In the genomic region with DNA sequence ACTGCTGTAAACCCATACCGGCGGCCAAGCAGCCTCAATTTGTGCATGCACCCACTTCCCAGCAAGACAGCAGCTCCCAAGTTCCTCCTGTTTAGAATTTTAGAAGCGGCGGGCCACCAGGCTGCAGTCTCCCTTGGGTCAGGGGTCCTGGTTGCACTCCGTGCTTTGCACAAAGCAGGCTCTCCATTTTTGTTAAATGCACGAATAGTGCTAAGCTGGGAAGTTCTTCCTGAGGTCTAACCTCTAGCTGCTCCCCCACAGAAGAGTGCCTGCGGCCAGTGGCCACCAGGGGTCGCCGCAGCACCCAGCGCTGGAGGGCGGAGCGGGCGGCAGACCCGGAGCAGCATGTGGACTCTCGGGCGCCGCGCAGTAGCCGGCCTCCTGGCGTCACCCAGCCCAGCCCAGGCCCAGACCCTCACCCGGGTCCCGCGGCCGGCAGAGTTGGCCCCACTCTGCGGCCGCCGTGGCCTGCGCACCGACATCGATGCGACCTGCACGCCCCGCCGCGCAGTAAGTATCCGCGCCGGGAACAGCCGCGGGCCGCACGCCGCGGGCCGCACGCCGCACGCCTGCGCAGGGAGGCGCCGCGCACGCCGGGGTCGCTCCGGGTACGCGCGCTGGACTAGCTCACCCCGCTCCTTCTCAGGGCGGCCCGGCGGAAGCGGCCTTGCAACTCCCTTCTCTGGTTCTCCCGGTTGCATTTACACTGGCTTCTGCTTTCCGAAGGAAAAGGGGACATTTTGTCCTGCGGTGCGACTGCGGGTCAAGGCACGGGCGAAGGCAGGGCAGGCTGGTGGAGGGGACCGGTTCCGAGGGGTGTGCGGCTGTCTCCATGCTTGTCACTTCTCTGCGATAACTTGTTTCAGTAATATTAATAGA, we compare ENCODE assay signal across 1 cellular context.
A peak's percentile ranks its signal among the peaks of the same experiment; 100 is the strongest.
TF ChIP-seq lines count a peak whose summit lies in the region.

A gene (plus strand): TSS at position 315 of the 879 bp plus-strand sequence. CDS start 31 bp downstream, at position 346.

TF ChIP-seq in K562, 482 proteins besides CTCF, POLR2A, EP300 and RAD21 (continued from another document and continues in another):
- TF ChIP-seq ATF1 (CRISPR knock-in tag; IDR thresholded peaks at IDR 0.05) (no peak), ATF1 (tag; IDR thresholded peaks at IDR 0.05) (peak; percentile 63), CAMTA2 (CRISPR knock-in tag; conservative IDR thresholded peaks at IDR 0.05) (no peak), KAT7 (CRISPR knock-in tag; IDR thresholded peaks at IDR 0.05; ENCODE audit: borderline replicate concordance) (0 out of 2 replicates have a peak, but pooled peaks have one; percentile 44), SMARCB1 (IDR thresholded peaks at IDR 0.05; ENCODE audit: insufficient read length, low read depth) (no peak), SMAD1 (IDR thresholded peaks at IDR 0.05; ENCODE audit: low read depth, low read length, partially characterized antibody) (no peak), CC2D1A (IDR thresholded peaks at IDR 0.05) (peak; percentile 47; the same call in 1 of the 2 replicates), SMAD4 (CRISPR knock-in tag; conservative IDR thresholded peaks at IDR 0.05) (peak; percentile 34; the same call in 1 of the 2 replicates), CREB1 (IDR thresholded peaks at IDR 0.05) (no peak), CREB1 (CRISPR knock-in tag; IDR thresholded peaks at IDR 0.05) (0 out of 2 replicates have a peak, but pooled peaks have one; percentile 30), MEIS2 (IDR thresholded peaks at IDR 0.05; ENCODE audit: partially characterized antibody) (peak; percentile 60), RBM25 (IDR thresholded peaks at IDR 0.05; ENCODE audit: low read depth, low read length, severe bottlenecking) (peak; percentile 95), TBP (optimal IDR thresholded peaks at IDR 0.05; ENCODE audit: low read depth, low read length) (peak; percentile 42), NFIX (CRISPR knock-in tag; IDR thresholded peaks at IDR 0.05; ENCODE audit: low read depth) (no peak), RBFOX2 (IDR thresholded peaks at IDR 0.05; ENCODE audit: low read depth, low read length) (peak; percentile 88), ATF7 (IDR thresholded peaks at IDR 0.05) (peak; percentile 56), MTA3 (IDR thresholded peaks at IDR 0.05; ENCODE audit: borderline replicate concordance) (0 out of 2 replicates have a peak, but pooled peaks have one; percentile 45), PHF20 (IDR thresholded peaks at IDR 0.05; ENCODE audit: partially characterized antibody) (peak; percentile 54), KDM5B (IDR thresholded peaks at IDR 0.05; ENCODE audit: insufficient replicate concordance, low read depth, low read length) (peak; percentile 52), HDAC2 (IDR thresholded peaks at IDR 0.05) (peak; percentile 95), RBBP5 (IDR thresholded peaks at IDR 0.05; ENCODE audit: borderline replicate concordance, insufficient read depth, low read length, poor library complexity, severe bottlenecking) (peak; percentile 74), NEUROD1 (IDR thresholded peaks at IDR 0.05; ENCODE audit: borderline replicate concordance, low read depth, low read length, partially characterized antibody) (peak; percentile 38), KDM1A (IDR thresholded peaks at IDR 0.05) (peak; percentile 90 to 95), L3MBTL2 (IDR thresholded peaks at IDR 0.05) (peak; percentile 86), SP1 (CRISPR knock-in tag; IDR thresholded peaks at IDR 0.05) (0 out of 2 replicates have a peak, but pooled peaks have one; percentile 44), NR2C2 (CRISPR knock-in tag; IDR thresholded peaks at IDR 0.05) (no peak), NR2C2 (tag; IDR thresholded peaks at IDR 0.05) (peak; percentile 66; the same call in 1 of the 2 replicates), TBL1XR1 (IDR thresholded peaks at IDR 0.05; ENCODE audit: low read length in 2 of 2) (no peak), ZNF584 (CRISPR knock-in tag; IDR thresholded peaks at IDR 0.05; ENCODE audit: low read depth) (0 out of 2 replicates have a peak, but pooled peaks have one; percentile 57), PHTF2 (CRISPR knock-in tag; IDR thresholded peaks at IDR 0.05) (no peak), HDAC1 (IDR thresholded peaks at IDR 0.05) (peak in 1 of 2 experiments; percentile 63; a peak in 2 of 4 replicates), CTBP1 (IDR thresholded peaks at IDR 0.05; ENCODE audit: borderline replicate concordance) (peak; percentile 97), ZNF274 (IDR thresholded peaks at IDR 0.05; ENCODE audit: borderline replicate concordance, low read depth, low read length) (no peak), ZNF444 (CRISPR knock-in tag; IDR thresholded peaks at IDR 0.05) (no peak), HDAC6 (IDR thresholded peaks at IDR 0.05; ENCODE audit: low read depth, low read length) (no peak), CBX5 (IDR thresholded peaks at IDR 0.05; ENCODE audit: borderline replicate concordance, low read depth) (0 out of 2 replicates have a peak, but pooled peaks have one; percentile 8)
- TF ChIP-seq, protein P1, sequence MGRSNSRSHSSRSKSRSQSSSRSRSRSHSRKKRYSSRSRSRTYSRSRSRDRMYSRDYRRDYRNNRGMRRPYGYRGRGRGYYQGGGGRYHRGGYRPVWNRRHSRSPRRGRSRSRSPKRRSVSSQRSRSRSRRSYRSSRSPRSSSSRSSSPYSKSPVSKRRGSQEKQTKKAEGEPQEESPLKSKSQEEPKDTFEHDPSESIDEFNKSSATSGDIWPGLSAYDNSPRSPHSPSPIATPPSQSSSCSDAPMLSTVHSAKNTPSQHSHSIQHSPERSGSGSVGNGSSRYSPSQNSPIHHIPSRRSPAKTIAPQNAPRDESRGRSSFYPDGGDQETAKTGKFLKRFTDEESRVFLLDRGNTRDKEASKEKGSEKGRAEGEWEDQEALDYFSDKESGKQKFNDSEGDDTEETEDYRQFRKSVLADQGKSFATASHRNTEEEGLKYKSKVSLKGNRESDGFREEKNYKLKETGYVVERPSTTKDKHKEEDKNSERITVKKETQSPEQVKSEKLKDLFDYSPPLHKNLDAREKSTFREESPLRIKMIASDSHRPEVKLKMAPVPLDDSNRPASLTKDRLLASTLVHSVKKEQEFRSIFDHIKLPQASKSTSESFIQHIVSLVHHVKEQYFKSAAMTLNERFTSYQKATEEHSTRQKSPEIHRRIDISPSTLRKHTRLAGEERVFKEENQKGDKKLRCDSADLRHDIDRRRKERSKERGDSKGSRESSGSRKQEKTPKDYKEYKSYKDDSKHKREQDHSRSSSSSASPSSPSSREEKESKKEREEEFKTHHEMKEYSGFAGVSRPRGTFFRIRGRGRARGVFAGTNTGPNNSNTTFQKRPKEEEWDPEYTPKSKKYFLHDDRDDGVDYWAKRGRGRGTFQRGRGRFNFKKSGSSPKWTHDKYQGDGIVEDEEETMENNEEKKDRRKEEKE (IDR thresholded peaks at IDR 0.05; ENCODE audit: borderline replicate concordance in 1 of 2, control insufficient read depth in 1 of 2, low read depth in 2 of 2, low read length in 1 of 2): 0 out of 4 replicates have a peak, but pooled peaks of 1 of the 2 experiments have one; percentile 49
- TF ChIP-seq, protein P2, sequence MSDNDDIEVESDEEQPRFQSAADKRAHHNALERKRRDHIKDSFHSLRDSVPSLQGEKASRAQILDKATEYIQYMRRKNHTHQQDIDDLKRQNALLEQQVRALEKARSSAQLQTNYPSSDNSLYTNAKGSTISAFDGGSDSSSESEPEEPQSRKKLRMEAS (CRISPR knock-in tag; IDR thresholded peaks at IDR 0.05): peak; percentile 60
- TF ChIP-seq, protein P3, sequence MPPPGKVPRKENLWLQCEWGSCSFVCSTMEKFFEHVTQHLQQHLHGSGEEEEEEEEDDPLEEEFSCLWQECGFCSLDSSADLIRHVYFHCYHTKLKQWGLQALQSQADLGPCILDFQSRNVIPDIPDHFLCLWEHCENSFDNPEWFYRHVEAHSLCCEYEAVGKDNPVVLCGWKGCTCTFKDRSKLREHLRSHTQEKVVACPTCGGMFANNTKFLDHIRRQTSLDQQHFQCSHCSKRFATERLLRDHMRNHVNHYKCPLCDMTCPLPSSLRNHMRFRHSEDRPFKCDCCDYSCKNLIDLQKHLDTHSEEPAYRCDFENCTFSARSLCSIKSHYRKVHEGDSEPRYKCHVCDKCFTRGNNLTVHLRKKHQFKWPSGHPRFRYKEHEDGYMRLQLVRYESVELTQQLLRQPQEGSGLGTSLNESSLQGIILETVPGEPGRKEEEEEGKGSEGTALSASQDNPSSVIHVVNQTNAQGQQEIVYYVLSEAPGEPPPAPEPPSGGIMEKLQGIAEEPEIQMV (tag; conservative IDR thresholded peaks at IDR 0.05; ENCODE audit: low read depth): no peak
- TF ChIP-seq, protein P4, sequence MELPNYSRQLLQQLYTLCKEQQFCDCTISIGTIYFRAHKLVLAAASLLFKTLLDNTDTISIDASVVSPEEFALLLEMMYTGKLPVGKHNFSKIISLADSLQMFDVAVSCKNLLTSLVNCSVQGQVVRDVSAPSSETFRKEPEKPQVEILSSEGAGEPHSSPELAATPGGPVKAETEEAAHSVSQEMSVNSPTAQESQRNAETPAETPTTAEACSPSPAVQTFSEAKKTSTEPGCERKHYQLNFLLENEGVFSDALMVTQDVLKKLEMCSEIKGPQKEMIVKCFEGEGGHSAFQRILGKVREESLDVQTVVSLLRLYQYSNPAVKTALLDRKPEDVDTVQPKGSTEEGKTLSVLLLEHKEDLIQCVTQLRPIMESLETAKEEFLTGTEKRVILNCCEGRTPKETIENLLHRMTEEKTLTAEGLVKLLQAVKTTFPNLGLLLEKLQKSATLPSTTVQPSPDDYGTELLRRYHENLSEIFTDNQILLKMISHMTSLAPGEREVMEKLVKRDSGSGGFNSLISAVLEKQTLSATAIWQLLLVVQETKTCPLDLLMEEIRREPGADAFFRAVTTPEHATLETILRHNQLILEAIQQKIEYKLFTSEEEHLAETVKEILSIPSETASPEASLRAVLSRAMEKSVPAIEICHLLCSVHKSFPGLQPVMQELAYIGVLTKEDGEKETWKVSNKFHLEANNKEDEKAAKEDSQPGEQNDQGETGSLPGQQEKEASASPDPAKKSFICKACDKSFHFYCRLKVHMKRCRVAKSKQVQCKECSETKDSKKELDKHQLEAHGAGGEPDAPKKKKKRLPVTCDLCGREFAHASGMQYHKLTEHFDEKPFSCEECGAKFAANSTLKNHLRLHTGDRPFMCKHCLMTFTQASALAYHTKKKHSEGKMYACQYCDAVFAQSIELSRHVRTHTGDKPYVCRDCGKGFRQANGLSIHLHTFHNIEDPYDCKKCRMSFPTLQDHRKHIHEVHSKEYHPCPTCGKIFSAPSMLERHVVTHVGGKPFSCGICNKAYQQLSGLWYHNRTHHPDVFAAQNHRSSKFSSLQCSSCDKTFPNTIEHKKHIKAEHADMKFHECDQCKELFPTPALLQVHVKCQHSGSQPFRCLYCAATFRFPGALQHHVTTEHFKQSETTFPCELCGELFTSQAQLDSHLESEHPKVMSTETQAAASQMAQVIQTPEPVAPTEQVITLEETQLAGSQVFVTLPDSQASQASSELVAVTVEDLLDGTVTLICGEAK (IDR thresholded peaks at IDR 0.05): 0 out of 2 replicates have a peak, but pooled peaks have one; percentile 19
- TF ChIP-seq, protein P4 (CRISPR knock-in tag; IDR thresholded peaks at IDR 0.05): no peak; the same call in 1 of the 2 replicates
- TF ChIP-seq, protein P5, sequence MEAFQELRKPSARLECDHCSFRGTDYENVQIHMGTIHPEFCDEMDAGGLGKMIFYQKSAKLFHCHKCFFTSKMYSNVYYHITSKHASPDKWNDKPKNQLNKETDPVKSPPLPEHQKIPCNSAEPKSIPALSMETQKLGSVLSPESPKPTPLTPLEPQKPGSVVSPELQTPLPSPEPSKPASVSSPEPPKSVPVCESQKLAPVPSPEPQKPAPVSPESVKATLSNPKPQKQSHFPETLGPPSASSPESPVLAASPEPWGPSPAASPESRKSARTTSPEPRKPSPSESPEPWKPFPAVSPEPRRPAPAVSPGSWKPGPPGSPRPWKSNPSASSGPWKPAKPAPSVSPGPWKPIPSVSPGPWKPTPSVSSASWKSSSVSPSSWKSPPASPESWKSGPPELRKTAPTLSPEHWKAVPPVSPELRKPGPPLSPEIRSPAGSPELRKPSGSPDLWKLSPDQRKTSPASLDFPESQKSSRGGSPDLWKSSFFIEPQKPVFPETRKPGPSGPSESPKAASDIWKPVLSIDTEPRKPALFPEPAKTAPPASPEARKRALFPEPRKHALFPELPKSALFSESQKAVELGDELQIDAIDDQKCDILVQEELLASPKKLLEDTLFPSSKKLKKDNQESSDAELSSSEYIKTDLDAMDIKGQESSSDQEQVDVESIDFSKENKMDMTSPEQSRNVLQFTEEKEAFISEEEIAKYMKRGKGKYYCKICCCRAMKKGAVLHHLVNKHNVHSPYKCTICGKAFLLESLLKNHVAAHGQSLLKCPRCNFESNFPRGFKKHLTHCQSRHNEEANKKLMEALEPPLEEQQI (IDR thresholded peaks at IDR 0.05): no peak
- TF ChIP-seq, protein P6, sequence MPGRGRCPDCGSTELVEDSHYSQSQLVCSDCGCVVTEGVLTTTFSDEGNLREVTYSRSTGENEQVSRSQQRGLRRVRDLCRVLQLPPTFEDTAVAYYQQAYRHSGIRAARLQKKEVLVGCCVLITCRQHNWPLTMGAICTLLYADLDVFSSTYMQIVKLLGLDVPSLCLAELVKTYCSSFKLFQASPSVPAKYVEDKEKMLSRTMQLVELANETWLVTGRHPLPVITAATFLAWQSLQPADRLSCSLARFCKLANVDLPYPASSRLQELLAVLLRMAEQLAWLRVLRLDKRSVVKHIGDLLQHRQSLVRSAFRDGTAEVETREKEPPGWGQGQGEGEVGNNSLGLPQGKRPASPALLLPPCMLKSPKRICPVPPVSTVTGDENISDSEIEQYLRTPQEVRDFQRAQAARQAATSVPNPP (IDR thresholded peaks at IDR 0.05; ENCODE audit: borderline replicate concordance, insufficient read depth, insufficient read length): no peak
